ENCODE assay signal across 9 cellular contexts in genomic region chr2:181516992-181517391, GRCh38.
"Had no signal": no experiment of that assay in that cellular context is flagged by ENCODE, and none has a peak within 500 bp of the region (broad histone marks: within the 10 kb centered on the region; RNA-seq: fewer than 3 reads in every experiment).

No MANE protein-coding gene starts in this region.

- H3K27me3 Mint-ChIP-seq: brain; stimulated activated naive CD8-positive, alpha-beta T cell treated with anti-CD3 and anti-CD28 coated beads, Interleukin-15, Interleukin-2, amounts not matched to agents 100 ng/mL and 50 ng/mL, for 24 hours had no signal

- H3K9me3 ChIP-seq: esophagus squamous epithelium, ovary had no signal

- H3K27ac ChIP-seq: ovary had no signal

- H3K36me3 Mint-ChIP-seq: brain had no signal

- H3K27me3 ChIP-seq: esophagus squamous epithelium, ovary had no signal

- DNase-seq: activated CD4-positive, alpha-beta T cell treated with anti-CD3 and anti-CD28 coated beads for 48 hours; activated T-cell treated with anti-CD3 and anti-CD28 coated beads, Interleukin-2, amount 50 U/mL, for 1 hour; amygdala; esophagus squamous epithelium; foreskin fibroblast; ovary; stimulated activated CD4-positive, alpha-beta T cell treated with anti-CD3 and anti-CD28 coated beads, Interleukin-2, amount 100 ng/mL, for 48 hours had no signal

- H3K4me3 ChIP-seq: esophagus squamous epithelium, ovary had no signal

- H3K36me3 ChIP-seq: esophagus squamous epithelium, ovary had no signal

- H3K27ac Mint-ChIP-seq: stimulated activated naive CD8-positive, alpha-beta T cell treated with anti-CD3 and anti-CD28 coated beads, Interleukin-15, Interleukin-2, amounts not matched to agents 100 ng/mL and 50 ng/mL, for 24 hours had no signal

- H3K9me3 Mint-ChIP-seq: brain; stimulated activated naive CD8-positive, alpha-beta T cell treated with anti-CD3 and anti-CD28 coated beads, Interleukin-15, Interleukin-2, amounts not matched to agents 100 ng/mL and 50 ng/mL, for 24 hours had no signal

- H3K4me3 Mint-ChIP-seq: brain; stimulated activated naive CD8-positive, alpha-beta T cell treated with anti-CD3 and anti-CD28 coated beads, Interleukin-15, Interleukin-2, amounts not matched to agents 100 ng/mL and 50 ng/mL, for 24 hours had no signal
